ENCODE assay signal across 2 cellular contexts in genomic region chr1:90557706-90558105, GRCh38.
TF ChIP-seq lines count a peak whose summit lies in the region.

No MANE protein-coding gene starts in this region.

TF ChIP-seq in HEK293, 187 proteins besides CTCF, POLR2A, EP300 and RAD21 (continued from another document and continues in another):
- no peak for TF ChIP-seq ZBTB8A (tag by site-specific recombination; IDR thresholded peaks at IDR 0.05)
- TF ChIP-seq, protein P1, sequence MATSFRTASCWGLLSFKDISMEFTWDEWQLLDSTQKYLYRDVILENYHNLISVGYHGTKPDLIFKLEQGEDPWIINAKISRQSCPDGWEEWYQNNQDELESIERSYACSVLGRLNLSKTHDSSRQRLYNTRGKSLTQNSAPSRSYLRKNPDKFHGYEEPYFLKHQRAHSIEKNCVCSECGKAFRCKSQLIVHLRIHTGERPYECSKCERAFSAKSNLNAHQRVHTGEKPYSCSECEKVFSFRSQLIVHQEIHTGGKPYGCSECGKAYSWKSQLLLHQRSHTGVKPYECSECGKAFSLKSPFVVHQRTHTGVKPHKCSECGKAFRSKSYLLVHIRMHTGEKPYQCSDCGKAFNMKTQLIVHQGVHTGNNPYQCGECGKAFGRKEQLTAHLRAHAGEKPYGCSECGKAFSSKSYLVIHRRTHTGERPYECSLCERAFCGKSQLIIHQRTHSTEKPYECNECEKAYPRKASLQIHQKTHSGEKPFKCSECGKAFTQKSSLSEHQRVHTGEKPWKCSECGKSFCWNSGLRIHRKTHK (tag by site-specific recombination; IDR thresholded peaks at IDR 0.05): no peak
- no peak for TF ChIP-seq ZNF302 (tag by site-specific recombination; IDR thresholded peaks at IDR 0.05; ENCODE audit: low read depth)
- no peak for TF ChIP-seq SCRT1 (tag by site-specific recombination; IDR thresholded peaks at IDR 0.05; ENCODE audit: borderline replicate concordance)
- TF ChIP-seq ZNF274 (IDR thresholded peaks at IDR 0.05; ENCODE audit: low read length): no peak
- TF ChIP-seq ZNF274 (tag by site-specific recombination; IDR thresholded peaks at IDR 0.05; ENCODE audit: borderline replicate concordance): no peak
- TF ChIP-seq KLF16 (tag by site-specific recombination; IDR thresholded peaks at IDR 0.05): no peak
- TF ChIP-seq ZFP37 (tag by site-specific recombination; IDR thresholded peaks at IDR 0.05): no peak
- no peak for TF ChIP-seq REPIN1 (tag by site-specific recombination; IDR thresholded peaks at IDR 0.05; ENCODE audit: low read depth)
- TF ChIP-seq ZNF239 (tag by site-specific recombination; IDR thresholded peaks at IDR 0.05): no peak
- no peak for TF ChIP-seq SP3 (tag by site-specific recombination; IDR thresholded peaks at IDR 0.05)
- no peak for TF ChIP-seq ZFHX2 (tag by site-specific recombination; conservative IDR thresholded peaks at IDR 0.05)
- TF ChIP-seq OSR2 (tag by site-specific recombination; IDR thresholded peaks at IDR 0.05): no peak
- no peak for TF ChIP-seq ZNF292 (tag by site-specific recombination; IDR thresholded peaks at IDR 0.05; ENCODE audit: borderline replicate concordance, low read depth)
- TF ChIP-seq ZNF138 (tag by site-specific recombination; IDR thresholded peaks at IDR 0.05; ENCODE audit: borderline replicate concordance): no peak
- TF ChIP-seq, protein P2, sequence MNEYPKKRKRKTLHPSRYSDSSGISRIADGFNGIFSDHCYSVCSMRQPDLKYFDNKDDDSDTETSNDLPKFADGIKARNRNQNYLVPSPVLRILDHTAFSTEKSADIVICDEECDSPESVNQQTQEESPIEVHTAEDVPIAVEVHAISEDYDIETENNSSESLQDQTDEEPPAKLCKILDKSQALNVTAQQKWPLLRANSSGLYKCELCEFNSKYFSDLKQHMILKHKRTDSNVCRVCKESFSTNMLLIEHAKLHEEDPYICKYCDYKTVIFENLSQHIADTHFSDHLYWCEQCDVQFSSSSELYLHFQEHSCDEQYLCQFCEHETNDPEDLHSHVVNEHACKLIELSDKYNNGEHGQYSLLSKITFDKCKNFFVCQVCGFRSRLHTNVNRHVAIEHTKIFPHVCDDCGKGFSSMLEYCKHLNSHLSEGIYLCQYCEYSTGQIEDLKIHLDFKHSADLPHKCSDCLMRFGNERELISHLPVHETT (tag by site-specific recombination; IDR thresholded peaks at IDR 0.05): no peak
- TF ChIP-seq ZNF580 (tag by site-specific recombination; IDR thresholded peaks at IDR 0.05): no peak
- no peak for TF ChIP-seq ZNF530 (tag by site-specific recombination; IDR thresholded peaks at IDR 0.05; ENCODE audit: low read depth)
- no peak for TF ChIP-seq KLF1 (tag by site-specific recombination; IDR thresholded peaks at IDR 0.05)
- no peak for TF ChIP-seq ZNF623 (tag by site-specific recombination; IDR thresholded peaks at IDR 0.05)
- no peak for TF ChIP-seq KLF17 (tag by site-specific recombination; IDR thresholded peaks at IDR 0.05)
- no peak for TF ChIP-seq PRDM1 (tag by site-specific recombination; IDR thresholded peaks at IDR 0.05)
- 0 out of 2 replicates have a peak, but pooled peaks have one; percentile 54 for TF ChIP-seq ZNF571 (tag by site-specific recombination; IDR thresholded peaks at IDR 0.05)
- peak; percentile 7 for TF ChIP-seq ZNF529 (tag by site-specific recombination; IDR thresholded peaks at IDR 0.05; ENCODE audit: insufficient replicate concordance)
- TF ChIP-seq ZSCAN16 (tag by site-specific recombination; IDR thresholded peaks at IDR 0.05): no peak
- TF ChIP-seq ZNF19 (tag by site-specific recombination; IDR thresholded peaks at IDR 0.05; ENCODE audit: low read depth): no peak
- TF ChIP-seq, protein P3, sequence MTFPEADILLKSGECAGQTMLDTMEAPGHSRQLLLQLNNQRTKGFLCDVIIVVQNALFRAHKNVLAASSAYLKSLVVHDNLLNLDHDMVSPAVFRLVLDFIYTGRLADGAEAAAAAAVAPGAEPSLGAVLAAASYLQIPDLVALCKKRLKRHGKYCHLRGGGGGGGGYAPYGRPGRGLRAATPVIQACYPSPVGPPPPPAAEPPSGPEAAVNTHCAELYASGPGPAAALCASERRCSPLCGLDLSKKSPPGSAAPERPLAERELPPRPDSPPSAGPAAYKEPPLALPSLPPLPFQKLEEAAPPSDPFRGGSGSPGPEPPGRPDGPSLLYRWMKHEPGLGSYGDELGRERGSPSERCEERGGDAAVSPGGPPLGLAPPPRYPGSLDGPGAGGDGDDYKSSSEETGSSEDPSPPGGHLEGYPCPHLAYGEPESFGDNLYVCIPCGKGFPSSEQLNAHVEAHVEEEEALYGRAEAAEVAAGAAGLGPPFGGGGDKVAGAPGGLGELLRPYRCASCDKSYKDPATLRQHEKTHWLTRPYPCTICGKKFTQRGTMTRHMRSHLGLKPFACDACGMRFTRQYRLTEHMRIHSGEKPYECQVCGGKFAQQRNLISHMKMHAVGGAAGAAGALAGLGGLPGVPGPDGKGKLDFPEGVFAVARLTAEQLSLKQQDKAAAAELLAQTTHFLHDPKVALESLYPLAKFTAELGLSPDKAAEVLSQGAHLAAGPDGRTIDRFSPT (tag by site-specific recombination; IDR thresholded peaks at IDR 0.05): no peak
- TF ChIP-seq ZNF629 (tag by site-specific recombination; IDR thresholded peaks at IDR 0.05): no peak
- TF ChIP-seq ZNF37A (tag by site-specific recombination; IDR thresholded peaks at IDR 0.05): peak; percentile 78
- peak; percentile 71; the same call in 1 of the 2 replicates for TF ChIP-seq ZNF830 (tag by site-specific recombination; IDR thresholded peaks at IDR 0.05; ENCODE audit: low read depth)

TF ChIP-seq in Ishikawa, 13 proteins besides CTCF, POLR2A, EP300 and RAD21 (continued from another document):
- TF ChIP-seq, protein P4, sequence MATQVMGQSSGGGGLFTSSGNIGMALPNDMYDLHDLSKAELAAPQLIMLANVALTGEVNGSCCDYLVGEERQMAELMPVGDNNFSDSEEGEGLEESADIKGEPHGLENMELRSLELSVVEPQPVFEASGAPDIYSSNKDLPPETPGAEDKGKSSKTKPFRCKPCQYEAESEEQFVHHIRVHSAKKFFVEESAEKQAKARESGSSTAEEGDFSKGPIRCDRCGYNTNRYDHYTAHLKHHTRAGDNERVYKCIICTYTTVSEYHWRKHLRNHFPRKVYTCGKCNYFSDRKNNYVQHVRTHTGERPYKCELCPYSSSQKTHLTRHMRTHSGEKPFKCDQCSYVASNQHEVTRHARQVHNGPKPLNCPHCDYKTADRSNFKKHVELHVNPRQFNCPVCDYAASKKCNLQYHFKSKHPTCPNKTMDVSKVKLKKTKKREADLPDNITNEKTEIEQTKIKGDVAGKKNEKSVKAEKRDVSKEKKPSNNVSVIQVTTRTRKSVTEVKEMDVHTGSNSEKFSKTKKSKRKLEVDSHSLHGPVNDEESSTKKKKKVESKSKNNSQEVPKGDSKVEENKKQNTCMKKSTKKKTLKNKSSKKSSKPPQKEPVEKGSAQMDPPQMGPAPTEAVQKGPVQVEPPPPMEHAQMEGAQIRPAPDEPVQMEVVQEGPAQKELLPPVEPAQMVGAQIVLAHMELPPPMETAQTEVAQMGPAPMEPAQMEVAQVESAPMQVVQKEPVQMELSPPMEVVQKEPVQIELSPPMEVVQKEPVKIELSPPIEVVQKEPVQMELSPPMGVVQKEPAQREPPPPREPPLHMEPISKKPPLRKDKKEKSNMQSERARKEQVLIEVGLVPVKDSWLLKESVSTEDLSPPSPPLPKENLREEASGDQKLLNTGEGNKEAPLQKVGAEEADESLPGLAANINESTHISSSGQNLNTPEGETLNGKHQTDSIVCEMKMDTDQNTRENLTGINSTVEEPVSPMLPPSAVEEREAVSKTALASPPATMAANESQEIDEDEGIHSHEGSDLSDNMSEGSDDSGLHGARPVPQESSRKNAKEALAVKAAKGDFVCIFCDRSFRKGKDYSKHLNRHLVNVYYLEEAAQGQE (IDR thresholded peaks at IDR 0.05; ENCODE audit: low read depth): no peak
